In genomic region chr1:58869638-58870297, GRCh38 we compare ENCODE assay signal across 16 cellular contexts.
DNase-seq lines count a peak whose midpoint lies in the region; ATAC-seq and TF ChIP-seq lines count a peak whose summit lies in the region.
"Had no signal": no experiment of that assay in that cellular context is flagged by ENCODE, and none has a peak within 500 bp of the region (broad histone marks: within the 10 kb centered on the region; RNA-seq: fewer than 3 reads in every experiment).

No MANE protein-coding gene starts in this region.

- H3K36me3 ChIP-seq in PC-3 (ENCODE audit: low read depth, low read length) (no peaks in the 10 kb centered on the region), endodermal cell (ENCODE audit: control insufficient read depth, insufficient read depth, low read length) (no peaks in the 10 kb centered on the region), neural progenitor cell (no peaks in the 10 kb centered on the region)

- H3K4me3 Mint-ChIP-seq in endodermal cell, result no peak overlapping the region
- H3K4me3 Mint-ChIP-seq in neural progenitor cell, result no peak overlapping the region
- H3K4me3 Mint-ChIP-seq: CD14-positive monocyte had no signal

- H3K36me3 Mint-ChIP-seq in endodermal cell (ENCODE audit: low read depth), result no peaks in the 10 kb centered on the region
- no peaks in the 10 kb centered on the region for H3K36me3 Mint-ChIP-seq in neural progenitor cell

- H4K20me1 ChIP-seq in PC-3 (ENCODE audit: low read length) (no peaks in the 10 kb centered on the region), neural progenitor cell (ENCODE audit: low read depth) (no peaks in the 10 kb centered on the region)

- H3K27ac Mint-ChIP-seq in endodermal cell (no peak overlapping the region), neural progenitor cell (no peak overlapping the region)

- H3K4me2 ChIP-seq in PC-3 (ENCODE audit: low read length) (no peak overlapping the region), neural progenitor cell (peak overlapping the region; percentile 43)

- peak overlapping the region; percentile 15; the same call in 1 of the 2 replicates for H2AFZ ChIP-seq in PC-3 (ENCODE audit: low read length)
- peak overlapping the region; percentile 31 for H2AFZ ChIP-seq in neural progenitor cell (replicated peaks)

- H3K9ac ChIP-seq in PC-3 (ENCODE audit: low read length) (no peak overlapping the region), endodermal cell (ENCODE audit: extremely low read depth, low read length, poor library complexity, severe bottlenecking) (peak overlapping the region; percentile 13), neural progenitor cell (no peak overlapping the region)

- H3K9me3 ChIP-seq in PC-3 (ENCODE audit: low read length), result no peaks in the 10 kb centered on the region
- H3K9me3 ChIP-seq in endodermal cell (ENCODE audit: control insufficient read depth, low read length), result no peaks in the 10 kb centered on the region
- H3K9me3 ChIP-seq in neural progenitor cell (ENCODE audit: low read depth), result no peaks in the 10 kb centered on the region

- POLR2A ChIA-PET in PC-3 (lab: Charles Lee; ENCODE audit: unreplicated experiment), result interaction anchor here (0.6 kb wide), 1 partner anchor 323 kb away, joined by 4 read pairs; the partner anchor contains the start of gene OMA1

- peak; percentile 40 for DNase-seq in NCI-H146 (lab: John Stamatoyannopoulos, UW)
- no peak for DNase-seq in NCI-H146 treated with DMSO at 0.1 percent for 48 hours (lab: John Stamatoyannopoulos, UW; ENCODE audit: unreplicated experiment)
- no peak for DNase-seq in PC-3
- DNase-seq in endodermal cell, result no peak
- no peak for DNase-seq in neural progenitor cell (ENCODE audit: low spot score)
- no peak for DNase-seq in D341Med (ENCODE audit: low spot score)
- no peak for DNase-seq in SIG-M5 treated with dmso at 0.1 percent for 504 hours (lab: John Stamatoyannopoulos, UW; ENCODE audit: unreplicated experiment)
- DNase-seq: 8988T, DMS 273 treated with DMSO at 0.1 percent for 48 hours, GOT3, NCI-H1417 treated with DMSO at 0.1 percent for 48 hours, OCI-M1 had no signal

- no peaks in the 10 kb centered on the region for H3K9me2 ChIP-seq in PC-3 (replicated peaks; ENCODE audit: low read length)

- H3F3A ChIP-seq in PC-3 (ENCODE audit: low read length, unreplicated experiment) (no peaks in the 10 kb centered on the region), neural progenitor cell (ENCODE audit: low read depth) (peaks cover 7% of the 10 kb centered on the region)

- H3K9me3 Mint-ChIP-seq in endodermal cell, result no peaks in the 10 kb centered on the region
- no peaks in the 10 kb centered on the region for H3K9me3 Mint-ChIP-seq in neural progenitor cell

- no TSS peak for BruUV-seq in PC-3 (replicated peaks; lab: Mats Ljungman, UMichigan)

- ATAC-seq in PC-3 (no peak), HG03342 (IDR thresholded peaks at IDR 0.05; ENCODE audit: unreplicated experiment) (no peak)
- ATAC-seq: GM12878 had no signal

- no peak overlapping the region for H3K27ac ChIP-seq in PC-3 (ENCODE audit: low read length)
- H3K27ac ChIP-seq in endodermal cell (ENCODE audit: low read depth, low read length), result no peak overlapping the region
- H3K27ac ChIP-seq in neural progenitor cell, result no peak overlapping the region
- H3K27ac ChIP-seq: RWPE1 had no signal

- H3K4me3 ChIP-seq in PC-3 (ENCODE audit: low read length) (no peak overlapping the region), endodermal cell (ENCODE audit: low read length) (no peak overlapping the region), neural progenitor cell (no peak overlapping the region)
- H3K4me3 ChIP-seq: GM12878 had no signal

- CTCF ChIA-PET in PC-3 (lab: Charles Lee), result no interaction called here

- TF ChIP-seq CTCF in PC-3 (conservative IDR thresholded peaks at IDR 0.05; ENCODE audit: low read depth, low read length) (no peak), endodermal cell (conservative IDR thresholded peaks at IDR 0.05) (no peak), neural progenitor cell (IDR thresholded peaks at IDR 0.05) (no peak)

- peaks cover 11% of the 10 kb centered on the region for H3K4me1 ChIP-seq in PC-3 (ENCODE audit: insufficient read depth, low read length)
- H3K4me1 ChIP-seq in endodermal cell (ENCODE audit: control insufficient read depth, insufficient read depth, low read length), result peaks cover 9% of the 10 kb centered on the region
- peaks cover 21% of the 10 kb centered on the region for H3K4me1 ChIP-seq in neural progenitor cell

- H3K4me1 Mint-ChIP-seq in endodermal cell (peaks cover 13% of the 10 kb centered on the region), neural progenitor cell (peaks cover 15% of the 10 kb centered on the region)
- H3K4me1 Mint-ChIP-seq: CD14-positive monocyte had no signal

- H3K27me3 ChIP-seq in PC-3 (ENCODE audit: low read length) (no peaks in the 10 kb centered on the region), endodermal cell (ENCODE audit: control insufficient read depth, insufficient read depth, low read length, poor library complexity, severe bottlenecking) (no peaks in the 10 kb centered on the region), neural progenitor cell (no peaks in the 10 kb centered on the region)

- H3K79me2 ChIP-seq in PC-3 (ENCODE audit: low read length) (no peaks in the 10 kb centered on the region), neural progenitor cell (ENCODE audit: low read depth) (no peaks in the 10 kb centered on the region)

- intact Hi-C loops in PC-3 (cut with micrococcal nuclease), result no loop called here

- 83 to 100% methylated on average over 1 to 3 of the region's 3 CpGs for WGBS in endodermal cell (ENCODE audit: insufficient coverage in 1 of 2, insufficient read length in 1 of 2), 2 experiments

- peaks cover 4% of the 10 kb centered on the region for H3K27me3 Mint-ChIP-seq in endodermal cell (ENCODE audit: insufficient read depth)
- peaks cover 5% of the 10 kb centered on the region for H3K27me3 Mint-ChIP-seq in neural progenitor cell (ENCODE audit: insufficient read depth, low read depth)
